In the genomic region with DNA sequence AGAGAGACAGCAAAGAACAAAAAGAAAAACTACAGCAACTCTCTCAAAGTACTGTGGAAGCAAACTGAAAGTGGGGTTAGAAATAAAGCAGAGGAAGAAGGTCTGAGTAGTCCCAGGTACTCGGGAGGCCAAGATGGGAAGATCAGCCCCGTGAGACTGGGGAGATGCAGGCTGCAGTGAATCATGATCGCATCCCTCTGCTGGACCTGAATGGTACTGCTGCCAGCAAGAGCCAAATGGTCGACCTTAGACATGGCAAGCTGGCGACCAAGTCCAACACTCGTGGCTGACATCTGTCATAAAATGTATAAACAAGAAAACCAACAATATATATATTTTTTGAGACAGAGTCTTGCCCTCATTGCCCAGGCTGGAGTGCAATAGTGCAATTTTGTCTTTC, we compare ENCODE assay signal across 8 cellular contexts. TPM values are rescaled to one million over a fixed set of nuclear protein-coding genes. Genes with fewer than 3 reads are reported as not detected.
DNase-seq lines count a peak whose midpoint lies in the region; ATAC-seq lines count a peak whose summit lies in the region.

No MANE protein-coding gene starts in this region.

- peak; percentile 14 for DNase-seq in NCI-H2107 treated with DMSO at 0.1 percent for 48 hours (lab: John Stamatoyannopoulos, UW; ENCODE audit: unreplicated experiment)
- DNase-seq in NCI-H2107 (lab: John Stamatoyannopoulos, UW), result no peak
- peak; percentile 33 for DNase-seq in NCI-H2171 treated with DMSO at 0.1 percent for 48 hours (lab: John Stamatoyannopoulos, UW)
- peak; percentile 52 for DNase-seq in activated T-cell treated with anti-CD3 and anti-CD28 coated beads for 1 hour (ENCODE audit: low read depth)
- peak; percentile 6 for DNase-seq in fibroblast of the conjunctiva (ENCODE audit: low read depth)
- DNase-seq in renal cortical epithelial cell (ENCODE audit: low read depth), result peak; percentile 7
- DNase-seq in middle frontal gyrus (ENCODE audit: extremely low spot score, low spot score), result no peak

- ATAC-seq in HG02642 (IDR thresholded peaks at IDR 0.05; ENCODE audit: poor library complexity, unreplicated experiment), result no peak

RNA-seq across cellular contexts. Expression of a gene that starts 33.7 kb away (rescaled TPM):
- total RNA-seq in renal cortical epithelial cell, result 5.8 and 9.0 TPM in 2 replicates

Comparison
In these comparisons a context has a peak if more than half of its experiments do, and no peak if none do; other contexts are left out.
1. DNase-seq: peak in NCI-H2107 treated with DMSO at 0.1 percent for 48 hours (single experiment), NCI-H2171 treated with DMSO at 0.1 percent for 48 hours (single experiment), activated T-cell treated with anti-CD3 and anti-CD28 coated beads for 1 hour (single experiment), fibroblast of the conjunctiva (single experiment) and renal cortical epithelial cell (single experiment); none in NCI-H2107 (single experiment) and middle frontal gyrus (single experiment).